In genomic region chr17:52947418-52947817, GRCh38 we compare ENCODE assay signal across 3 cellular contexts.
"Had no signal": no experiment of that assay in that cellular context is flagged by ENCODE, and none has a peak within 500 bp of the region (broad histone marks: within the 10 kb centered on the region; RNA-seq: fewer than 3 reads in every experiment).

No MANE protein-coding gene starts in this region.

- H3K4me3 ChIP-seq: GM12878 had no signal

- ATAC-seq: GM12878 had no signal

- DNase-seq: GDM1, GF-D8 had no signal
